10 cellular contexts compared by ENCODE assay signal in the genomic region with DNA sequence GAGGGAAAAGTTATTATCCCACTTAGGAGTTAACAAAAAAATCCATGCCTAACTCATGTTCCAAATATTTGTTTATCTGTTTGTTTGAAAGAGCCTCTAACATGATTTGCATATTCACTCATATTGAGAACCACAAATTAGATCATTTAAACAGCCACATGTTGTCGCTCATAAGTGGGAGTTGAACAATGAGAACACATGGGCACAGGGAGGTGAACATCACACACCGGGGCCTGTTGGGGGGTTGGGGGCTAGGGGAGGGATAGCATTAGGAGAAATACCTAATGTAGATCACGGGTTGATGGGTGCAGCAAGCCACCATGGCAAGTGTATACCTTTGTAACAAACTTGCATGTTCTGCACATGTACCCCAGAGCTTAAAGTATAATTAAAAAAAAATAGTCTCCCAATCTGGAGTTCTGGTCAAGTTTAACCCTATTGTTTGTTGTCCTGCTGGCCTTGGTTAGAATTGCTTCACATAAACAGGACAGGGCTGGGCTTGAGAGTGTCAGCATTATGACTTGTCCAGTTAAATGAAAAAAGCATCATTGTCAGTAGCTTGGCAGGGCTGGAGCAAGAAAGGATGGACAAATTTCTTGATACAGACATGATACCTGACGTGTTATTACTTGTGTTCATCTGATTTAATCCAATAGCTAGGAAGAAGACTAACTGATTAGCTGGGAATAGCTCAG. TPM values are rescaled to one million over a fixed set of nuclear protein-coding genes. Genes with fewer than 3 reads are reported as not detected.
DNase-seq lines count a peak whose midpoint lies in the region; ATAC-seq lines count a peak whose summit lies in the region.
"Had no signal": no experiment of that assay in that cellular context is flagged by ENCODE, and none has a peak within 500 bp of the region (broad histone marks: within the 10 kb centered on the region; RNA-seq: fewer than 3 reads in every experiment).

No MANE protein-coding gene starts in this region.

- H3K27ac ChIP-seq in BLaER1: peak overlapping the region; percentile 68
- H3K27ac ChIP-seq: prostate gland had no signal

- no peaks in the 10 kb centered on the region for H4K20me1 ChIP-seq in BLaER1

- ATAC-seq in GM19324 (IDR thresholded peaks at IDR 0.05; ENCODE audit: low FRiP score, unreplicated experiment): peak; percentile 16
- ATAC-seq in HG03521 (IDR thresholded peaks at IDR 0.05; ENCODE audit: unreplicated experiment): peak; percentile 39
- ATAC-seq in HG02840 (IDR thresholded peaks at IDR 0.05; ENCODE audit: low FRiP score, unreplicated experiment): no peak
- ATAC-seq in left lobe of liver: no peak

- peaks cover 20% of the 10 kb centered on the region for H3K4me1 ChIP-seq in BLaER1
- H3K4me1 ChIP-seq: prostate gland had no signal

- H3K9ac ChIP-seq in BLaER1: no peak overlapping the region

- H3K27me3 ChIP-seq in BLaER1: no peaks in the 10 kb centered on the region
- H3K27me3 ChIP-seq: heart left ventricle had no signal

- no peaks in the 10 kb centered on the region for H3K9me3 ChIP-seq in BLaER1
- H3K9me3 ChIP-seq: prostate gland had no signal

- no peaks in the 10 kb centered on the region for H3K36me3 ChIP-seq in BLaER1
- H3K36me3 ChIP-seq: heart left ventricle, prostate gland had no signal

- peak; percentile 25 for DNase-seq in central memory CD4-positive, alpha-beta T cell
- DNase-seq in NCI-H345 (lab: John Stamatoyannopoulos, UW) (no peak), left lobe of liver (ENCODE audit: low spot score) (no peak), pons (ENCODE audit: low spot score) (no peak)

- peak overlapping the region; percentile 72 for H3K4me2 ChIP-seq in BLaER1

- no peak overlapping the region for H3K4me3 ChIP-seq in BLaER1
- H3K4me3 ChIP-seq: heart left ventricle, prostate gland had no signal

RNA-seq across cellular contexts. Expression of a gene that starts 57.8 kb away (rescaled TPM):
- 63.9 TPM for total RNA-seq in left lobe of liver

Comparison
In these comparisons a context has a peak if more than half of its experiments do, and no peak if none do; other contexts are left out.
1. ATAC-seq: peak in GM19324 (single experiment) and HG03521 (single experiment); none in HG02840 (single experiment) and left lobe of liver (single experiment).